16 cellular contexts compared by ENCODE assay signal in genomic region chr1:167499106-167499505, GRCh38. TPM values are rescaled to one million over a fixed set of nuclear protein-coding genes. Genes with fewer than 3 reads are reported as not detected.
DNase-seq lines count a peak whose midpoint lies in the region; ATAC-seq and TF ChIP-seq lines count a peak whose summit lies in the region.
"Had no signal": no experiment of that assay in that cellular context is flagged by ENCODE, and none has a peak within 500 bp of the region (broad histone marks: within the 10 kb centered on the region; RNA-seq: fewer than 3 reads in every experiment).

No MANE protein-coding gene starts in this region.

- CTCF ChIA-PET in CD4-positive, alpha-beta memory T cell (lab: Charles Lee; ENCODE audit: partially characterized antibody): interaction anchor here (1.0 to 4.5 kb wide), 8 partner anchors 10 to 440 kb away, joined by 3 to 24 read pairs (median 6); partner anchors contain the start of gene CD247

- POLR2A ChIA-PET in CD4-positive, alpha-beta memory T cell (lab: Charles Lee; ENCODE audit: partially characterized antibody): interaction anchor here (0.7 to 17.1 kb wide), 8 partner anchors 11 to 52 kb away, joined by 3 to 236 read pairs (median 4); partner anchors contain the start of gene CD247

- peak overlapping the region; percentile 32 for H3K27ac ChIP-seq in CD4-positive, alpha-beta memory T cell (ENCODE audit: low read depth, low read length)
- H3K27ac ChIP-seq: C4-2B, gastrocnemius medialis had no signal

- H3K9me3 Mint-ChIP-seq in CD4-positive, alpha-beta memory T cell: no peaks in the 10 kb centered on the region
- no peaks in the 10 kb centered on the region for H3K9me3 Mint-ChIP-seq in activated naive CD8-positive, alpha-beta T cell treated with anti-CD3 and anti-CD28 coated beads for 36 hours

- ATAC-seq in GM19397 (IDR thresholded peaks at IDR 0.05; ENCODE audit: unreplicated experiment): peak; percentile 9
- ATAC-seq: gastrocnemius medialis, left cardiac atrium had no signal

- H3K27ac Mint-ChIP-seq in CD4-positive, alpha-beta memory T cell: peak overlapping the region; percentile 75 to 100 (median 88)
- peak overlapping the region; percentile 97 for H3K27ac Mint-ChIP-seq in activated naive CD8-positive, alpha-beta T cell treated with anti-CD3 and anti-CD28 coated beads for 36 hours

- peaks cover 82 to 100% (median 95%) of the 10 kb centered on the region in 4 donors for H3K4me1 Mint-ChIP-seq in CD4-positive, alpha-beta memory T cell
- H3K4me1 Mint-ChIP-seq in activated naive CD8-positive, alpha-beta T cell treated with anti-CD3 and anti-CD28 coated beads for 36 hours: peaks cover 96% of the 10 kb centered on the region

- H3K9ac ChIP-seq in Loucy (ENCODE audit: low read depth, low read length, poor library complexity, severe bottlenecking): no peak overlapping the region
- H3K9ac ChIP-seq: SK-N-SH had no signal

- intact Hi-C loops in CD4-positive, alpha-beta memory T cell (cut with micrococcal nuclease): loop anchor here (10.0 kb wide), 1 partner anchor 56 kb away; the partner anchor contains the start of gene CREG1

- no peaks in the 10 kb centered on the region for H3K9me3 ChIP-seq in CD4-positive, alpha-beta memory T cell (ENCODE audit: control insufficient read depth in 1 of 2, low read length in 2 of 2)
- H3K9me3 ChIP-seq in Loucy (ENCODE audit: insufficient read depth, low read depth, low read length): no peaks in the 10 kb centered on the region
- H3K9me3 ChIP-seq: gastrocnemius medialis, SK-N-SH had no signal

- no peaks in the 10 kb centered on the region for H3K27me3 Mint-ChIP-seq in CD4-positive, alpha-beta memory T cell
- no peaks in the 10 kb centered on the region for H3K27me3 Mint-ChIP-seq in activated naive CD8-positive, alpha-beta T cell treated with anti-CD3 and anti-CD28 coated beads for 36 hours

- peaks cover 35% of the 10 kb centered on the region for H3K36me3 ChIP-seq in CD4-positive, alpha-beta memory T cell (ENCODE audit: insufficient read depth, low read length)
- peaks cover 69% of the 10 kb centered on the region; the same call in 1 of the 2 replicates for H3K36me3 ChIP-seq in Loucy (ENCODE audit: insufficient read depth, low read length)
- H3K36me3 ChIP-seq: gastrocnemius medialis had no signal

- H3K4me3 Mint-ChIP-seq in CD4-positive, alpha-beta memory T cell: peak overlapping the region in 6 of 8 donors; percentile 26 to 88 (median 75)
- peak overlapping the region; percentile 29 for H3K4me3 Mint-ChIP-seq in activated naive CD8-positive, alpha-beta T cell treated with anti-CD3 and anti-CD28 coated beads for 36 hours

- H3F3A ChIP-seq in Loucy (ENCODE audit: low read depth): no peaks in the 10 kb centered on the region

- peaks cover 47% of the 10 kb centered on the region for H4K20me1 ChIP-seq in Loucy (ENCODE audit: insufficient read depth, low read length, poor library complexity, severe bottlenecking)

- no peak for TF ChIP-seq CTCF in Loucy (conservative IDR thresholded peaks at IDR 0.05; ENCODE audit: low read length)

- H3K79me2 ChIP-seq in Loucy (ENCODE audit: insufficient read depth, low read length): peaks cover 99% of the 10 kb centered on the region

- H3K4me1 ChIP-seq in CD4-positive, alpha-beta memory T cell (ENCODE audit: insufficient read depth, low read length): peaks cover 100% of the 10 kb centered on the region
- H3K4me1 ChIP-seq in Loucy (ENCODE audit: insufficient read depth, low read length, poor library complexity, severe bottlenecking): peaks cover 14% of the 10 kb centered on the region
- H3K4me1 ChIP-seq: gastrocnemius medialis had no signal

- peak overlapping the region; percentile 10 for H3K4me2 ChIP-seq in Loucy (ENCODE audit: low read depth, low read length, poor library complexity, severe bottlenecking)
- H3K4me2 ChIP-seq: SK-N-SH had no signal

- H3K9me2 ChIP-seq in Loucy (replicated peaks; ENCODE audit: low read depth, low read length): no peaks in the 10 kb centered on the region
- H3K9me2 ChIP-seq: SK-N-SH had no signal

- peaks cover 52 to 92% of the 10 kb centered on the region in 2 donors for H3K36me3 Mint-ChIP-seq in CD4-positive, alpha-beta memory T cell
- peaks cover 74% of the 10 kb centered on the region for H3K36me3 Mint-ChIP-seq in activated naive CD8-positive, alpha-beta T cell treated with anti-CD3 and anti-CD28 coated beads for 36 hours

- DNase-seq in CD4-positive, alpha-beta memory T cell: no peak
- DNase-seq in activated naive CD8-positive, alpha-beta T cell treated with anti-CD3 and anti-CD28 coated beads for 36 hours: no peak
- DNase-seq in putamen (ENCODE audit: low spot score) (no peak), HCEC 1CT (no peak), occipital lobe (lab: John Stamatoyannopoulos, UW) (no peak), DMS53 treated with DMSO at 0.1 percent for 48 hours (lab: John Stamatoyannopoulos, UW; ENCODE audit: unreplicated experiment) (no peak)
- DNase-seq: activated CD4-positive, alpha-beta T cell treated with anti-CD3 and anti-CD28 coated beads, Interleukin-2, amount 50 U/mL, for 1 hour; effector CD8-positive, alpha-beta T cell; gastrocnemius medialis; left cardiac atrium; NCI-H1092 treated with DMSO at 0.1 percent for 48 hours; NCI-H69; SK-N-SH had no signal

- no peaks in the 10 kb centered on the region for H3K27me3 ChIP-seq in CD4-positive, alpha-beta memory T cell (ENCODE audit: insufficient read depth, low read length)
- H3K27me3 ChIP-seq in Loucy (ENCODE audit: insufficient read depth, low read length, poor library complexity, severe bottlenecking): no peaks in the 10 kb centered on the region
- H3K27me3 ChIP-seq: gastrocnemius medialis had no signal

- no peak overlapping the region for H2AFZ ChIP-seq in Loucy (ENCODE audit: low read length)

- H3K4me3 ChIP-seq in CD4-positive, alpha-beta memory T cell (ENCODE audit: low read length in 2 of 2): no peak overlapping the region
- no peak overlapping the region for H3K4me3 ChIP-seq in Loucy (ENCODE audit: low read length, poor library complexity, severe bottlenecking)
- H3K4me3 ChIP-seq: gastrocnemius medialis had no signal

RNA-seq across cellular contexts. Expression of gene CD247, which starts 19.2 kb away (rescaled TPM):
- 100 to 1,000 TPM; 340 to 341 TPM for total RNA-seq in CD4-positive, alpha-beta memory T cell
- 100 to 1,000 TPM; 260 to 404 TPM for polyA plus RNA-seq in CD4-positive, alpha-beta memory T cell
- total RNA-seq in activated naive CD8-positive, alpha-beta T cell treated with anti-CD3 and anti-CD28 coated beads for 36 hours: 100 to 1,000 TPM; 166 TPM
- total RNA-seq in occipital lobe: 2.3 TPM

RNA-seq across cellular contexts. Expression of gene CREG1, which starts 54.5 kb away (rescaled TPM):
- 10 to 100 TPM; 21.0 to 21.7 TPM for total RNA-seq in CD4-positive, alpha-beta memory T cell
- polyA plus RNA-seq in CD4-positive, alpha-beta memory T cell: 10 to 100 TPM; 19.4 to 27.7 TPM
- 10 to 100 TPM; 11.2 to 11.3 TPM for total RNA-seq in activated naive CD8-positive, alpha-beta T cell treated with anti-CD3 and anti-CD28 coated beads for 36 hours
- total RNA-seq in occipital lobe: 45.4 TPM

Comparison
In these comparisons a context has a peak if more than half of its experiments do, and no peak if none do; other contexts are left out.
1. RNA of gene CD247, which starts 19.2 kb away (total RNA-seq): 340 to 341 TPM in CD4-positive, alpha-beta memory T cell and 166 TPM in activated naive CD8-positive, alpha-beta T cell treated with anti-CD3 and anti-CD28 coated beads for 36 hours; 2.3 TPM in occipital lobe (single experiment); every median in the first group is over 10 times any median in the second.